ENCODE assay signal across 10 cellular contexts in genomic region chr4:118967393-118967792, GRCh38.
DNase-seq lines count a peak whose midpoint lies in the region; TF ChIP-seq lines count a peak whose summit lies in the region.
"Had no signal": no experiment of that assay in that cellular context is flagged by ENCODE, and none has a peak within 500 bp of the region (broad histone marks: within the 10 kb centered on the region; RNA-seq: fewer than 3 reads in every experiment).

No MANE protein-coding gene starts in this region.

- H3K27ac Mint-ChIP-seq in endothelial cell (ENCODE audit: unreplicated experiment), result no peak overlapping the region
- H3K27ac Mint-ChIP-seq: activated CD4-positive, alpha-beta memory T cell treated with anti-CD3 and anti-CD28 coated beads for 36 hours had no signal

- in situ Hi-C loops in astrocyte of the cerebellum (cut with HindIII; ENCODE audit: low sequenced_read_pairs), result loop anchor here (25.0 kb wide), 1 partner anchor 230 kb away; no protein-coding TSS in a partner anchor

- H3K4me3 ChIP-seq in astrocyte of the cerebellum (ENCODE audit: low read depth, low read length) (no peak overlapping the region), iPS-20b (ENCODE audit: low read length) (no peak overlapping the region), tibial nerve (no peak overlapping the region)

- H3K27ac ChIP-seq in iPS-20b (ENCODE audit: low read length), result peak overlapping the region; percentile 27
- peak overlapping the region; percentile 21 to 86 (median 68) for H3K27ac ChIP-seq in tibial nerve

- TF ChIP-seq POLR2A in tibial nerve (IDR thresholded peaks at IDR 0.05), result no peak

- H3K4me3 Mint-ChIP-seq in endothelial cell (ENCODE audit: unreplicated experiment), result no peak overlapping the region
- H3K4me3 Mint-ChIP-seq: activated CD4-positive, alpha-beta memory T cell treated with anti-CD3 and anti-CD28 coated beads for 36 hours had no signal

- H3K9me3 ChIP-seq in iPS-20b (ENCODE audit: insufficient read depth, low read depth, low read length) (no peaks in the 10 kb centered on the region), tibial nerve (no peaks in the 10 kb centered on the region)

- no peaks in the 10 kb centered on the region for H3K36me3 ChIP-seq in iPS-20b (ENCODE audit: insufficient read depth, low read depth, low read length)
- H3K36me3 ChIP-seq in tibial nerve, result no peaks in the 10 kb centered on the region

- peak in 1 of 2 donors; percentile 17 for TF ChIP-seq EP300 in tibial nerve (IDR thresholded peaks at IDR 0.05)

- no peaks in the 10 kb centered on the region for H3K9me3 Mint-ChIP-seq in endothelial cell (ENCODE audit: unreplicated experiment)
- H3K9me3 Mint-ChIP-seq: activated CD4-positive, alpha-beta memory T cell treated with anti-CD3 and anti-CD28 coated beads for 36 hours had no signal

- peak overlapping the region; percentile 8; the same call in 1 of the 2 replicates for H3K9ac ChIP-seq in iPS-20b (ENCODE audit: low read depth, low read length)

- peaks cover 7% of the 10 kb centered on the region for H3K4me1 Mint-ChIP-seq in endothelial cell (ENCODE audit: unreplicated experiment)

- H3K36me3 Mint-ChIP-seq in endothelial cell (ENCODE audit: low read depth, unreplicated experiment), result no peaks in the 10 kb centered on the region
- H3K36me3 Mint-ChIP-seq: activated CD4-positive, alpha-beta memory T cell treated with anti-CD3 and anti-CD28 coated beads for 36 hours had no signal

- DNase-seq in HT1080 (ENCODE audit: low read depth), result peak; percentile 54
- DNase-seq in astrocyte of the cerebellum (ENCODE audit: low read depth), result peak; percentile 54
- peak in 1 of 2 donors; percentile 37 for DNase-seq in tibial nerve (ENCODE audit: low spot score in 2 of 2)
- DNase-seq in NCI-H510A (lab: John Stamatoyannopoulos, UW), result no peak
- no peak for DNase-seq in COR-L47 (lab: John Stamatoyannopoulos, UW)
- DNase-seq in NCI-H2107 (lab: John Stamatoyannopoulos, UW), result no peak
- DNase-seq in endothelial cell (ENCODE audit: low spot score), result no peak
- DNase-seq: effector CD4-positive, alpha-beta T cell had no signal

- TF ChIP-seq CTCF in astrocyte of the cerebellum (IDR thresholded peaks at IDR 0.05; ENCODE audit: low read depth, low read length, missing control alignments) (no peak), tibial nerve (IDR thresholded peaks at IDR 0.05) (no peak), endothelial cell (IDR thresholded peaks at IDR 0.05; ENCODE audit: unreplicated experiment) (no peak)

- H3K4me1 ChIP-seq in iPS-20b (ENCODE audit: insufficient read depth, low read length) (peaks cover 23% of the 10 kb centered on the region), tibial nerve (peaks cover 0 to 75% (median 32%) of the 10 kb centered on the region in 4 donors)

- WGBS in tibial nerve, 2 donors, result 35 to 39% methylated on average over 2 of the region's 2 CpGs

- no peaks in the 10 kb centered on the region for H3K27me3 Mint-ChIP-seq in endothelial cell (ENCODE audit: unreplicated experiment)
- H3K27me3 Mint-ChIP-seq: activated CD4-positive, alpha-beta memory T cell treated with anti-CD3 and anti-CD28 coated beads for 36 hours had no signal

- H3K27me3 ChIP-seq in iPS-20b (ENCODE audit: insufficient read depth, low read length), result no peaks in the 10 kb centered on the region
- H3K27me3 ChIP-seq in tibial nerve, result no peaks in the 10 kb centered on the region

Comparison
In these comparisons a context has a peak if more than half of its experiments do, and no peak if none do; other contexts are left out.
1. DNase-seq: peak in HT1080 (single experiment) and astrocyte of the cerebellum (single experiment); none in NCI-H510A (single experiment), COR-L47 (single experiment), NCI-H2107 (single experiment) and endothelial cell (single experiment).